In the genomic region with DNA sequence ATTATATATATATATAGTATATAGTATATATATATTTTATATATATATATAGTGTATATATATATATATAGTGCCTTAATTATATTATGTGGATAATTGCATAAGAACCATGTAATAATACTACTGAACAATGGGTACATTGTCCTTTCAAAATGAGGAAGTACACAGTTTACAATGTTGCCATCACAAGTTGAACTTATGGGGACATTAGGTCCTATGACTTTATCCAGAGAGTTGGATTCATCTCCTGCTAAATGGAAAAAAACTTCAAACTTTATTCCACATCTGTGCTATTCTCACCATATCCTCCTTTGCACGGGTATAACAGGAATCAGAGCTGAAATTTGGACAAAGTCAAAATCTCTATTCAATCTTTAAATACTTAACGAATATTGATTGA, we compare ENCODE assay signal across 18 cellular contexts.
"Had no signal": no experiment of that assay in that cellular context is flagged by ENCODE, and none has a peak within 500 bp of the region (broad histone marks: within the 10 kb centered on the region; RNA-seq: fewer than 3 reads in every experiment).

No MANE protein-coding gene starts in this region.

- H3K27ac Mint-ChIP-seq: memory B cell; mesothelial cell of epicardium; natural killer cell treated with Interleukin-12 subunit alpha and Interleukin-12 subunit beta and Interleukin-15 and Interleukin-18, amount 100 ng/mL, for 72 hours; neural progenitor cell had no signal

- H3K9me3 Mint-ChIP-seq: memory B cell; mesothelial cell of epicardium; natural killer cell treated with Interleukin-12 subunit alpha and Interleukin-12 subunit beta and Interleukin-15 and Interleukin-18, amount 100 ng/mL, for 72 hours; neural progenitor cell had no signal

- H3K4me3 Mint-ChIP-seq: memory B cell; mesothelial cell of epicardium; natural killer cell treated with Interleukin-12 subunit alpha and Interleukin-12 subunit beta and Interleukin-15 and Interleukin-18, amount 100 ng/mL, for 72 hours; neural progenitor cell had no signal

- H3K36me3 Mint-ChIP-seq: memory B cell; mesothelial cell of epicardium; natural killer cell treated with Interleukin-12 subunit alpha and Interleukin-12 subunit beta and Interleukin-15 and Interleukin-18, amount 100 ng/mL, for 72 hours; neural progenitor cell had no signal

- ATAC-seq: heart right ventricle; left lobe of liver; lower lobe of right lung; natural killer cell treated with Interleukin-12 subunit alpha and Interleukin-12 subunit beta and Interleukin-15 and Interleukin-18, amount 100 ng/mL, for 72 hours had no signal

- DNase-seq: cortex of kidney; dorsolateral prefrontal cortex; effector CD8-positive, alpha-beta T cell; heart right ventricle; islet precursor cell; lower lobe of right lung; nucleus accumbens; ovary; sigmoid colon; stimulated activated CD4-positive, alpha-beta T cell treated with anti-CD3 and anti-CD28 coated beads, Interleukin-2, amount 100 ng/mL, for 24 hours; stimulated activated CD4-positive, alpha-beta T cell treated with anti-CD3 and anti-CD28 coated beads, Interleukin-4, amount 100 ng/mL, for 4 hours; stimulated activated naive CD4-positive, alpha-beta T cell; trophoblast cell had no signal
